Comparison of ENCODE assay signal across 1 cellular context in genomic region chr3:12810013-12810780, GRCh38.
A peak's percentile ranks its signal among the peaks of the same experiment; 100 is the strongest.
TF ChIP-seq lines count a peak whose summit lies in the region.

No MANE protein-coding gene starts in this region.

TF ChIP-seq in K562, 482 proteins besides CTCF, POLR2A, EP300 and RAD21 (continued from another document and continues in another):
- TF ChIP-seq BRF2 (IDR thresholded peaks at IDR 0.05; ENCODE audit: borderline replicate concordance, insufficient read depth, insufficient read length) (no peak), ELF4 (CRISPR knock-in tag; IDR thresholded peaks at IDR 0.05) (0 out of 2 replicates have a peak, but pooled peaks have one; percentile 43), E4F1 (CRISPR knock-in tag; IDR thresholded peaks at IDR 0.05; ENCODE audit: borderline replicate concordance) (no peak), ZNF707 (CRISPR knock-in tag; conservative IDR thresholded peaks at IDR 0.05) (no peak), MTA3 (IDR thresholded peaks at IDR 0.05; ENCODE audit: borderline replicate concordance) (peak; percentile 85; the same call in 1 of the 2 replicates), ZNF695 (CRISPR knock-in tag; IDR thresholded peaks at IDR 0.05) (no peak), WHSC1 (IDR thresholded peaks at IDR 0.05; ENCODE audit: low read length) (no peak), MLX (CRISPR knock-in tag; conservative IDR thresholded peaks at IDR 0.05) (no peak), HLTF (IDR thresholded peaks at IDR 0.05) (no peak), PHB (CRISPR knock-in tag; IDR thresholded peaks at IDR 0.05) (no peak), SRSF9 (IDR thresholded peaks at IDR 0.05; ENCODE audit: borderline replicate concordance, low read depth, low read length) (no peak), POLR2AphosphoS2 (IDR thresholded peaks at IDR 0.05; ENCODE audit: low read length) (no peak), FOXM1 (IDR thresholded peaks at IDR 0.05; ENCODE audit: low read depth) (no peak), FOXM1 (CRISPR knock-in tag; IDR thresholded peaks at IDR 0.05; ENCODE audit: low read depth) (peak; percentile 70; the same call in 1 of the 2 replicates), STAT6 (CRISPR knock-in tag; IDR thresholded peaks at IDR 0.05) (peak; percentile 92; the same call in 1 of the 2 replicates), HDGF (IDR thresholded peaks at IDR 0.05) (0 out of 2 replicates have a peak, but pooled peaks have one; percentile 31), MAX (CRISPR knock-in tag; IDR thresholded peaks at IDR 0.05) (peak; percentile 78; the same call in 1 of the 2 replicates), ZNF121 (CRISPR knock-in tag; conservative IDR thresholded peaks at IDR 0.05) (no peak), TAL1 (IDR thresholded peaks at IDR 0.05) (no peak), NFYB (IDR thresholded peaks at IDR 0.05; ENCODE audit: extremely low read depth, insufficient read length) (no peak), ZNF23 (CRISPR knock-in tag; IDR thresholded peaks at IDR 0.05) (no peak), RFX1 (IDR thresholded peaks at IDR 0.05) (no peak), MITF (IDR thresholded peaks at IDR 0.05) (no peak), MTA1 (IDR thresholded peaks at IDR 0.05; ENCODE audit: borderline replicate concordance) (no peak), HINFP (tag; conservative IDR thresholded peaks at IDR 0.05; ENCODE audit: low read depth) (no peak), NFE2 (IDR thresholded peaks at IDR 0.05; ENCODE audit: low read depth) (no peak), ZFPM2 (CRISPR knock-in tag; IDR thresholded peaks at IDR 0.05) (no peak), MNT (conservative IDR thresholded peaks at IDR 0.05) (no peak; a peak in 1 of 4 replicates), ZNF232 (CRISPR knock-in tag; IDR thresholded peaks at IDR 0.05) (no peak), SMAD4 (CRISPR knock-in tag; conservative IDR thresholded peaks at IDR 0.05) (0 out of 2 replicates have a peak, but pooled peaks have one; percentile 61), ZZZ3 (IDR thresholded peaks at IDR 0.05) (no peak), E2F1 (CRISPR knock-in tag; IDR thresholded peaks at IDR 0.05) (no peak), SETDB1 (IDR thresholded peaks at IDR 0.05; ENCODE audit: low read length) (no peak), KAT8 (IDR thresholded peaks at IDR 0.05; ENCODE audit: low read depth) (no peak), U2AF2 (optimal IDR thresholded peaks at IDR 0.05; ENCODE audit: low read depth, low read length) (no peak), STAG1 (CRISPR knock-in tag; IDR thresholded peaks at IDR 0.05; ENCODE audit: borderline replicate concordance) (no peak), PCBP1 (IDR thresholded peaks at IDR 0.05; ENCODE audit: low read depth, low read length, poor library complexity, severe bottlenecking) (peak; percentile 66), PHB2 (IDR thresholded peaks at IDR 0.05; ENCODE audit: low read depth) (no peak), BRD4 (IDR thresholded peaks at IDR 0.05) (no peak), CREBBP (IDR thresholded peaks at IDR 0.05; ENCODE audit: low read depth, low read length) (no peak), ZNF584 (CRISPR knock-in tag; IDR thresholded peaks at IDR 0.05; ENCODE audit: low read depth) (no peak), XRCC4 (IDR thresholded peaks at IDR 0.05; ENCODE audit: extremely low read depth, insufficient read depth, insufficient read length) (no peak), ZNF3 (CRISPR knock-in tag; IDR thresholded peaks at IDR 0.05) (no peak), ELK3 (CRISPR knock-in tag; IDR thresholded peaks at IDR 0.05) (no peak), NR1H2 (CRISPR knock-in tag; IDR thresholded peaks at IDR 0.05) (no peak), RERE (CRISPR knock-in tag; IDR thresholded peaks at IDR 0.05; ENCODE audit: borderline replicate concordance) (no peak), TEAD2 (tag; IDR thresholded peaks at IDR 0.05) (no peak)
